Comparison of ENCODE assay signal across 8 cellular contexts in genomic region chr19:5154129-5154798, GRCh38.
DNase-seq lines count a peak whose midpoint lies in the region; ATAC-seq and TF ChIP-seq lines count a peak whose summit lies in the region.

No MANE protein-coding gene starts in this region.

- H3K9me2 ChIP-seq in Karpas-422 (replicated peaks; ENCODE audit: insufficient read depth, low read length), result no peaks in the 10 kb centered on the region
- H3K9me2 ChIP-seq in hepatocyte (replicated peaks; ENCODE audit: insufficient read depth), result no peaks in the 10 kb centered on the region

- H3K9me3 ChIP-seq in DND-41 (ENCODE audit: insufficient read depth, low read length, severe bottlenecking) (peaks cover 2% of the 10 kb centered on the region), Karpas-422 (ENCODE audit: low read length) (no peaks in the 10 kb centered on the region), hepatocyte (ENCODE audit: low read depth) (no peaks in the 10 kb centered on the region)

- DNase-seq in DND-41, result peak; percentile 49
- peak; percentile 86 for DNase-seq in Karpas-422
- peak; percentile 64 for DNase-seq in activated T-cell treated with anti-CD3 and anti-CD28 coated beads, Interleukin-2, amount 50 U/mL, for 1 hour
- DNase-seq in hepatocyte (ENCODE audit: low spot score), result peak; percentile 58
- DNase-seq in stimulated activated CD8-positive, alpha-beta memory T cell treated with anti-CD3 and anti-CD28 coated beads, Interleukin-12 subunit alpha, Interleukin-12 subunit beta, amount 100 ng/mL, for 1 hour (ENCODE audit: low read depth), result peak; percentile 8
- DNase-seq in NCI-H2081 treated with DMSO at 0.1 percent for 48 hours (lab: John Stamatoyannopoulos, UW), result no peak
- DNase-seq in GDM1 (lab: John Stamatoyannopoulos, UW), result no peak

- no peaks in the 10 kb centered on the region for H3K27me3 ChIP-seq in DND-41 (ENCODE audit: insufficient read depth, low read length, poor library complexity)
- H3K27me3 ChIP-seq in Karpas-422 (ENCODE audit: low read length), result no peaks in the 10 kb centered on the region
- H3K27me3 ChIP-seq in hepatocyte, result no peaks in the 10 kb centered on the region

- no peaks in the 10 kb centered on the region; the same call in 1 of the 2 replicates for H3K36me3 ChIP-seq in DND-41 (ENCODE audit: insufficient read depth, low read length)
- H3K36me3 ChIP-seq in Karpas-422 (ENCODE audit: insufficient read depth, low read length), result no peaks in the 10 kb centered on the region
- H3K36me3 ChIP-seq in hepatocyte (replicated peaks; ENCODE audit: insufficient read depth, low read depth), result no peaks in the 10 kb centered on the region

- H3K9ac ChIP-seq in DND-41 (ENCODE audit: low read depth, low read length), result no peak overlapping the region
- H3K9ac ChIP-seq in Karpas-422 (ENCODE audit: low read length), result no peak overlapping the region

- H2AFZ ChIP-seq in DND-41 (ENCODE audit: low read depth, low read length) (no peak overlapping the region), Karpas-422 (ENCODE audit: low read length) (no peak overlapping the region), hepatocyte (no peak overlapping the region)

- H3K4me2 ChIP-seq in DND-41 (ENCODE audit: insufficient read depth, low read length) (no peak overlapping the region), Karpas-422 (ENCODE audit: low read depth, low read length, poor library complexity, severe bottlenecking) (no peak overlapping the region), hepatocyte (no peak overlapping the region)

- TF ChIP-seq CTCF in DND-41 (IDR thresholded peaks at IDR 0.05; ENCODE audit: borderline replicate concordance, extremely low read depth, low read length, poor library complexity, severe bottlenecking) (peak; percentile 64), hepatocyte (IDR thresholded peaks at IDR 0.05; ENCODE audit: poor library complexity) (peak; percentile 46)

- H4K20me1 ChIP-seq in DND-41 (ENCODE audit: insufficient read depth, low read length) (peaks cover 6% of the 10 kb centered on the region; the same call in 1 of the 2 replicates), Karpas-422 (ENCODE audit: insufficient read depth, low read depth, low read length) (peaks cover 16% of the 10 kb centered on the region; the same call in 1 of the 2 replicates), hepatocyte (ENCODE audit: insufficient read depth, poor library complexity, severe bottlenecking) (no peaks in the 10 kb centered on the region)

- H3K27ac ChIP-seq in DND-41 (ENCODE audit: low read length) (no peak overlapping the region), Karpas-422 (ENCODE audit: low read length) (no peak overlapping the region), hepatocyte (no peak overlapping the region)

- ATAC-seq in DND-41 (ENCODE audit: insufficient read depth, low read depth) (peak; percentile 77; the same call in 2 of the 3 replicates), GM21367 (IDR thresholded peaks at IDR 0.05; ENCODE audit: unreplicated experiment) (no peak)

- 72% methylated on average over 11 of the region's 17 CpGs for WGBS in hepatocyte (ENCODE audit: low lambda C conversion rate, missing lambda C conversion rate)

- H3K4me1 ChIP-seq in DND-41 (ENCODE audit: insufficient read depth, low read length) (no peaks in the 10 kb centered on the region), Karpas-422 (ENCODE audit: low read length) (peaks cover 23% of the 10 kb centered on the region), hepatocyte (ENCODE audit: insufficient read depth) (no peaks in the 10 kb centered on the region)

- H3K79me2 ChIP-seq in DND-41 (ENCODE audit: insufficient read depth, low read length) (no peaks in the 10 kb centered on the region), Karpas-422 (ENCODE audit: low read length) (no peaks in the 10 kb centered on the region), hepatocyte (no peaks in the 10 kb centered on the region)

- H3K4me3 ChIP-seq in DND-41 (ENCODE audit: low read depth in 1 of 2, low read length in 2 of 2) (no peak overlapping the region), Karpas-422 (ENCODE audit: low read length) (no peak overlapping the region), hepatocyte (no peak overlapping the region)

Comparison
In these comparisons a context has a peak if more than half of its experiments do, and no peak if none do; other contexts are left out.
1. DNase-seq: peak in DND-41 (single experiment), Karpas-422 (single experiment), activated T-cell treated with anti-CD3 and anti-CD28 coated beads, Interleukin-2, amount 50 U/mL, for 1 hour (single experiment), hepatocyte (single experiment) and stimulated activated CD8-positive, alpha-beta memory T cell treated with anti-CD3 and anti-CD28 coated beads, Interleukin-12 subunit alpha, Interleukin-12 subunit beta, amount 100 ng/mL, for 1 hour (single experiment); none in NCI-H2081 treated with DMSO at 0.1 percent for 48 hours (single experiment) and GDM1 (single experiment).